ENCODE assay signal across 28 cellular contexts in genomic region chr19:8083141-8083540, GRCh38. TPM values are rescaled to one million over a fixed set of nuclear protein-coding genes. Genes with fewer than 3 reads are reported as not detected.
"Had no signal": no experiment of that assay in that cellular context is flagged by ENCODE, and none has a peak within 500 bp of the region (broad histone marks: within the 10 kb centered on the region; RNA-seq: fewer than 3 reads in every experiment).

No MANE protein-coding gene starts in this region.

- H3K9me3 ChIP-seq: MG63, SJCRH30 had no signal

- H3K27ac ChIP-seq: SJCRH30 had no signal

- H3K27me3 ChIP-seq: MG63, SJCRH30 had no signal

- ATAC-seq: HepG2, Panc1, PC-3, Right ventricle myocardium inferior, SK-N-SH treated with all-trans-retinoic acid at 6 μM for 48 hours had no signal

- H3K4me3 ChIP-seq: MG63, SJCRH30 had no signal

- DNase-seq: IMR-90; Karpas-422; KG1; MG63; NCI-H1092; NCI-H1105 treated with DMSO at 0.1 percent for 48 hours; NCI-H1417 treated with DMSO at 0.1 percent for 48 hours; NCI-H146; NCI-H1694 treated with DMSO at 0.1 percent for 48 hours; NCI-H1930; NCI-H2081; NCI-H2107; NCI-H226; NCI-H446; NCI-H510A; NCI-H524 treated with DMSO at 0.1 percent for 48 hours; NCI-H69; NCI-H774; NK-92 treated with Interleukin-12 subunit alpha and Interleukin-12 subunit beta, amount 100 ng/mL, for 24 hours; PC-3; SHP77 treated with DMSO at 0.1 percent for 48 hours; SJCRH30; T-helper 1 cell had no signal

- H3K36me3 ChIP-seq: MG63, SJCRH30 had no signal

- H3K4me1 ChIP-seq: SJCRH30 had no signal

RNA-seq across cellular contexts. Expression of gene CCL25, which starts 30.6 kb away (rescaled TPM):
- total RNA-seq: HepG2, HT-29, IMR-90, PC-3, Right ventricle myocardium inferior, SJCRH30 had no signal
- polyA plus RNA-seq: HepG2, IMR-90 had no signal
